Comparison of ENCODE assay signal across 1 cellular context in the genomic region with DNA sequence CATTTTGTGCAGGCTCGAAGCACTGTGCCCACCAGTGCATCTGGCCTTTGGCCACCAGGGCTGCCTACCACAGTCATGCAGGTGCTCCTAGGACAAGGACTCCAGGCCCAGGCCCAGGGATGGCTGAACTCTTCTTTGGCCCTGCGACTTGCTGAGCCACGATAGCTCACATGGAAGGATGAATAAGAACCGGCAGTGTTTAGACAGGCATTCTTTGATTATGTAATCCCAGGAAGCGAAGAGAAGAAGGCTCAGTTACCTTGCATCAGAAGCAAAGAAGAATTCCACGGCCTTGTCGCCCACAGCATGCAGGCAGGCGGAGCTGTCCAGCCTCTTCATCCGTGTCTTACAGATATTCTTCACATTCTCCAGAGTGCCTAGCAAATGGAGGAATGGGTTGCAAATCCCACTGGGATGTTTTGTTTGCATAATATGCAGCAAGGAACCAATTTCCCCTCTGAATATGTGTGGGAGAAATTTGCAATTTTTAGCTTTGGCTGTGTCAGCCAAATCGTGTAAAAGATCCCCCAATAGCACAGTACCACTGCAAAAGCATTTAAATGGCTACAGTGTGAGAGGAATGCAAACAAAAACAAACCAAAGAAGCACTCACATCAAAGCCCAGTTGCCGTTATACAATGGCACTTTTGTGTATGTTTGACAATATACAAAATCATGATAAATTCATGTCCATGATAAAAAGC.
TF ChIP-seq lines count a peak whose summit lies in the region.

No MANE protein-coding gene starts in this region.

TF ChIP-seq in Ishikawa, 13 proteins besides CTCF, POLR2A, EP300 and RAD21:
- TF ChIP-seq, protein P1, sequence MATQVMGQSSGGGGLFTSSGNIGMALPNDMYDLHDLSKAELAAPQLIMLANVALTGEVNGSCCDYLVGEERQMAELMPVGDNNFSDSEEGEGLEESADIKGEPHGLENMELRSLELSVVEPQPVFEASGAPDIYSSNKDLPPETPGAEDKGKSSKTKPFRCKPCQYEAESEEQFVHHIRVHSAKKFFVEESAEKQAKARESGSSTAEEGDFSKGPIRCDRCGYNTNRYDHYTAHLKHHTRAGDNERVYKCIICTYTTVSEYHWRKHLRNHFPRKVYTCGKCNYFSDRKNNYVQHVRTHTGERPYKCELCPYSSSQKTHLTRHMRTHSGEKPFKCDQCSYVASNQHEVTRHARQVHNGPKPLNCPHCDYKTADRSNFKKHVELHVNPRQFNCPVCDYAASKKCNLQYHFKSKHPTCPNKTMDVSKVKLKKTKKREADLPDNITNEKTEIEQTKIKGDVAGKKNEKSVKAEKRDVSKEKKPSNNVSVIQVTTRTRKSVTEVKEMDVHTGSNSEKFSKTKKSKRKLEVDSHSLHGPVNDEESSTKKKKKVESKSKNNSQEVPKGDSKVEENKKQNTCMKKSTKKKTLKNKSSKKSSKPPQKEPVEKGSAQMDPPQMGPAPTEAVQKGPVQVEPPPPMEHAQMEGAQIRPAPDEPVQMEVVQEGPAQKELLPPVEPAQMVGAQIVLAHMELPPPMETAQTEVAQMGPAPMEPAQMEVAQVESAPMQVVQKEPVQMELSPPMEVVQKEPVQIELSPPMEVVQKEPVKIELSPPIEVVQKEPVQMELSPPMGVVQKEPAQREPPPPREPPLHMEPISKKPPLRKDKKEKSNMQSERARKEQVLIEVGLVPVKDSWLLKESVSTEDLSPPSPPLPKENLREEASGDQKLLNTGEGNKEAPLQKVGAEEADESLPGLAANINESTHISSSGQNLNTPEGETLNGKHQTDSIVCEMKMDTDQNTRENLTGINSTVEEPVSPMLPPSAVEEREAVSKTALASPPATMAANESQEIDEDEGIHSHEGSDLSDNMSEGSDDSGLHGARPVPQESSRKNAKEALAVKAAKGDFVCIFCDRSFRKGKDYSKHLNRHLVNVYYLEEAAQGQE (IDR thresholded peaks at IDR 0.05; ENCODE audit: low read depth), result peak; percentile 62
- TF ChIP-seq TCF12 (IDR thresholded peaks at IDR 0.05; ENCODE audit: low read depth), result no peak
